Comparison of ENCODE assay signal across 32 cellular contexts in genomic region chr1:185355947-185356346, GRCh38.
"Had no signal": no experiment of that assay in that cellular context is flagged by ENCODE, and none has a peak within 500 bp of the region (broad histone marks: within the 10 kb centered on the region; RNA-seq: fewer than 3 reads in every experiment).

No MANE protein-coding gene starts in this region.

- H3K4me1 ChIP-seq: Peyer's patch had no signal

- H3K4me3 ChIP-seq: cardiac muscle cell, MG63, Peyer's patch, SK-N-MC had no signal

- DNase-seq: activated CD4-positive, alpha-beta memory T cell treated with anti-CD3 and anti-CD28 coated beads, Interleukin-2, amount 10 ng/mL, durations not matched to agents 7 days and 5 days; activated CD4-positive, alpha-beta T cell treated with anti-CD3 and anti-CD28 coated beads for 4 hours; activated CD8-positive, alpha-beta memory T cell treated with anti-CD3 and anti-CD28 coated beads for 24 hours; activated CD8-positive, alpha-beta memory T cell treated with anti-CD3 and anti-CD28 coated beads, Interleukin-2, amount 10 ng/mL, durations not matched to agents 7 days and 5 days; activated CD8-positive, alpha-beta memory T cell treated with anti-CD3 and anti-CD28 coated beads, Interleukin-2, amount 50 U/mL, for 48 hours; activated effector memory CD4-positive, alpha-beta T cell treated with anti-CD3 and anti-CD28 coated beads, Interleukin-2, amount 50 U/mL, for 16 hours; activated naive CD4-positive, alpha-beta T cell; activated naive CD4-positive, alpha-beta T cell treated with anti-CD3 and anti-CD28 coated beads, Interleukin-2, amount 50 U/mL, for 16 hours; activated naive CD8-positive, alpha-beta T cell treated with anti-CD3 and anti-CD28 coated beads for 36 hours; activated T-cell treated with anti-CD3 and anti-CD28 coated beads, Interleukin-2, amount 50 U/mL, for 48 hours; amniotic stem cell; aorta; Karpas-422; KBM-7; MG63; NCI-H1048; NCI-H146; NCI-H187; NCI-H2029 treated with DMSO at 0.1 percent for 48 hours; NCI-H2107; NCI-H2171; NCI-H510A; NCI-H526; NCI-H748 treated with DMSO at 0.1 percent for 48 hours; NK-92 treated with Interleukin-12 subunit alpha and Interleukin-12 subunit beta, amount 100 ng/mL, for 24 hours; PC-3; Peyer's patch; SIG-M5; T1000 had no signal

- H3K9me3 ChIP-seq: Peyer's patch had no signal

- H3K36me3 ChIP-seq: cardiac muscle cell, MG63, Peyer's patch had no signal

- H3K27me3 ChIP-seq: cardiac muscle cell, MG63, Peyer's patch had no signal

- H3K27ac ChIP-seq: cardiac muscle cell, Peyer's patch, RWPE1, SK-N-MC had no signal
